8 cellular contexts compared by ENCODE assay signal in genomic region chr4:56434599-56435000, GRCh38. TPM values are rescaled to one million over a fixed set of nuclear protein-coding genes. Genes with fewer than 3 reads are reported as not detected.
A peak's percentile ranks its signal among the peaks of the same experiment; 100 is the strongest.
DNase-seq lines count a peak whose midpoint lies in the region; ATAC-seq and TF ChIP-seq lines count a peak whose summit lies in the region.

No MANE protein-coding gene starts in this region.

- ATAC-seq in HG03439 (IDR thresholded peaks at IDR 0.05; ENCODE audit: unreplicated experiment) = no peak

- TF ChIP-seq EP300 in stomach (IDR thresholded peaks at IDR 0.05) = no peak

- peaks cover 5% of the 10 kb centered on the region; the same call in 1 of the 2 replicates for H3K36me3 ChIP-seq in MG63
- no peaks in the 10 kb centered on the region for H3K36me3 ChIP-seq in iPS-18a (ENCODE audit: control insufficient read depth, low read depth, low read length)
- H3K36me3 ChIP-seq in stomach = no peaks in the 10 kb centered on the region

- no peaks in the 10 kb centered on the region for H3K9me3 Mint-ChIP-seq in activated naive CD8-positive, alpha-beta T cell treated with anti-CD3 and anti-CD28 coated beads for 36 hours

- no peaks in the 10 kb centered on the region for H3K27me3 ChIP-seq in MG63
- H3K27me3 ChIP-seq in iPS-18a (ENCODE audit: control insufficient read depth, insufficient read depth, low read length) = no peaks in the 10 kb centered on the region
- no peaks in the 10 kb centered on the region for H3K27me3 ChIP-seq in stomach

- no peak for TF ChIP-seq CTCF in stomach (IDR thresholded peaks at IDR 0.05)

- intact Hi-C loops in stomach (cut with DNase I; ENCODE audit: low total_unique reads) = no loop called here

- DNase-seq in NCI-H2107 treated with DMSO at 0.1 percent for 48 hours (lab: John Stamatoyannopoulos, UW; ENCODE audit: unreplicated experiment) (peak; percentile 26), NCI-H2107 (lab: John Stamatoyannopoulos, UW) (no peak), MG63 (no peak), stomach (peak; percentile 59), occipital lobe (lab: John Stamatoyannopoulos, UW) (no peak)
- no peak for DNase-seq in activated naive CD8-positive, alpha-beta T cell treated with anti-CD3 and anti-CD28 coated beads for 36 hours

- H3K9ac ChIP-seq in iPS-18a (ENCODE audit: low read length) = peak overlapping the region; percentile 94

- peak overlapping the region; percentile 97 for H3K27ac Mint-ChIP-seq in activated naive CD8-positive, alpha-beta T cell treated with anti-CD3 and anti-CD28 coated beads for 36 hours

- 1 to 2% (median 1%) methylated on average over 9 of the region's 9 CpGs for WGBS in stomach, 5 donors

- no peaks in the 10 kb centered on the region for H3K4me1 ChIP-seq in iPS-18a (ENCODE audit: control insufficient read depth, low read depth, low read length)
- H3K4me1 ChIP-seq in stomach = peaks cover 8 to 35% (median 33%) of the 10 kb centered on the region in 4 donors

- H3K27ac ChIP-seq in iPS-18a (ENCODE audit: low read length) (peak overlapping the region; percentile 43), stomach (peak overlapping the region; percentile 85 to 96 (median 95))

- H3K4me3 ChIP-seq in MG63 (peak overlapping the region; percentile 90), iPS-18a (ENCODE audit: low read length) (peak overlapping the region; percentile 82), stomach (peak overlapping the region; percentile 73 to 93 (median 83))

- peaks cover 37% of the 10 kb centered on the region for H3K4me1 Mint-ChIP-seq in activated naive CD8-positive, alpha-beta T cell treated with anti-CD3 and anti-CD28 coated beads for 36 hours

- peak overlapping the region; percentile 96 for H3K4me3 Mint-ChIP-seq in activated naive CD8-positive, alpha-beta T cell treated with anti-CD3 and anti-CD28 coated beads for 36 hours

- H3K36me3 Mint-ChIP-seq in activated naive CD8-positive, alpha-beta T cell treated with anti-CD3 and anti-CD28 coated beads for 36 hours = peaks cover 52% of the 10 kb centered on the region

- no peaks in the 10 kb centered on the region for H3K9me3 ChIP-seq in MG63
- no peaks in the 10 kb centered on the region for H3K9me3 ChIP-seq in iPS-18a (ENCODE audit: control insufficient read depth, low read depth, low read length)
- no peaks in the 10 kb centered on the region for H3K9me3 ChIP-seq in stomach

- TF ChIP-seq POLR2A in stomach (IDR thresholded peaks at IDR 0.05) = no peak

- peaks cover 5% of the 10 kb centered on the region for H3K27me3 Mint-ChIP-seq in activated naive CD8-positive, alpha-beta T cell treated with anti-CD3 and anti-CD28 coated beads for 36 hours

RNA-seq across cellular contexts. Expression of gene PPAT, which starts 0.8 kb away (rescaled TPM):
- total RNA-seq in MG63 (2014; rRNA removed; shearing (Covaris generic); ENCODE audit: low replicate concordance) = 26.5 and 27.7 TPM in 2 replicates
- total RNA-seq in activated naive CD8-positive, alpha-beta T cell treated with anti-CD3 and anti-CD28 coated beads for 36 hours = 10 to 100 TPM; 68.9 to 69.0 TPM
- 10 to 100 TPM in 1 of 5 donors, 1 to 10 TPM in 3, not detected in 1; 1.3 to 13.6 (median 7.3) TPM for total RNA-seq in stomach
- 1 to 10 TPM; 2.4 to 3.2 (median 2.9) TPM for polyA plus RNA-seq in stomach
- 34.9 TPM for total RNA-seq in occipital lobe

RNA-seq across cellular contexts. Expression of gene PAICS, which starts 1.5 kb away (rescaled TPM):
- total RNA-seq in MG63 (2014; rRNA removed; shearing (Covaris generic); ENCODE audit: low replicate concordance) = 125 and 176 TPM in 2 replicates
- 100 to 1,000 TPM; 472 TPM for total RNA-seq in activated naive CD8-positive, alpha-beta T cell treated with anti-CD3 and anti-CD28 coated beads for 36 hours
- total RNA-seq in stomach (10 to 100 TPM in 2 of 5 donors, 1 to 10 TPM in 3; 2.3 to 27.2 (median 8.9) TPM), occipital lobe (14.0 TPM)
- 10 to 100 TPM; 17.3 to 32.8 (median 21.3) TPM for polyA plus RNA-seq in stomach

RNA-seq across cellular contexts. Expression of gene SRP72, which starts 32.8 kb away (rescaled TPM):
- total RNA-seq in MG63 (2014; rRNA removed; shearing (Covaris generic); ENCODE audit: low replicate concordance) = 13.1 and 36.1 TPM in 2 replicates
- total RNA-seq in activated naive CD8-positive, alpha-beta T cell treated with anti-CD3 and anti-CD28 coated beads for 36 hours = 100 to 1,000 TPM; 209 to 211 TPM
- total RNA-seq in stomach (10 to 100 TPM; 28.4 to 63.7 (median 44.2) TPM), occipital lobe (66.9 TPM)
- 10 to 100 TPM; 28.9 to 39.9 (median 30.0) TPM for polyA plus RNA-seq in stomach

RNA-seq across cellular contexts. Expression of gene AASDH, which starts 47.3 kb away (rescaled TPM):
- total RNA-seq in MG63 (2014; rRNA removed; shearing (Covaris generic); ENCODE audit: low replicate concordance) = 4.8 TPM in 2 replicates
- 10 to 100 TPM in 1 of 2 experiments, 1 to 10 TPM in 1; 9.7 to 11.4 TPM for total RNA-seq in activated naive CD8-positive, alpha-beta T cell treated with anti-CD3 and anti-CD28 coated beads for 36 hours
- total RNA-seq in stomach (10 to 100 TPM in 4 of 5 donors, 1 to 10 TPM in 1; 5.2 to 58.0 (median 16.2) TPM), occipital lobe (41.8 TPM)
- polyA plus RNA-seq in stomach = 1 to 10 TPM; 2.8 to 3.5 (median 2.9) TPM

Comparison
In these comparisons a context has a peak if more than half of its experiments do, and no peak if none do; other contexts are left out.
1. DNase-seq: peak in NCI-H2107 treated with DMSO at 0.1 percent for 48 hours (single experiment) and stomach (single experiment); none in NCI-H2107 (single experiment), MG63 (single experiment), activated naive CD8-positive, alpha-beta T cell treated with anti-CD3 and anti-CD28 coated beads for 36 hours (single experiment) and occipital lobe (single experiment).
2. Peak in every context shown above with its lines, with median percentiles within 50 percentile points of each other: H3K4me3 ChIP-seq.